1 cellular context compared by ENCODE assay signal in genomic region chr12:131121705-131122405, GRCh38.
TF ChIP-seq lines count a peak whose summit lies in the region.

No MANE protein-coding gene starts in this region.

TF ChIP-seq in H1, 55 proteins besides CTCF, POLR2A, EP300 and RAD21 (continued from another document):
- no peak for TF ChIP-seq CHD7 (IDR thresholded peaks at IDR 0.05; ENCODE audit: insufficient replicate concordance, low read length)
